23 cellular contexts compared by ENCODE assay signal in genomic region chr5:175610898-175611297, GRCh38. TPM values are rescaled to one million over a fixed set of nuclear protein-coding genes. Genes with fewer than 3 reads are reported as not detected.
A peak's percentile ranks its signal among the peaks of the same experiment; 100 is the strongest.
DNase-seq lines count a peak whose midpoint lies in the region; FAIRE-seq and TF ChIP-seq lines count a peak whose summit lies in the region.
"Had no signal": no experiment of that assay in that cellular context is flagged by ENCODE, and none has a peak within 500 bp of the region (broad histone marks: within the 10 kb centered on the region; RNA-seq: fewer than 3 reads in every experiment).

No MANE protein-coding gene starts in this region.

- H2AK5ac ChIP-seq in H1 (ENCODE audit: low read depth, low read length) = no peak overlapping the region

- POLR2A ChIA-PET in H1 (lab: Charles Lee; ENCODE audit: partially characterized antibody) = interaction anchor here (0.6 kb wide), 2 partner anchors 64 to 1019 kb away, joined by 3 read pairs; no protein-coding TSS in a partner anchor

- no peak overlapping the region for H3K23ac ChIP-seq in H1 (ENCODE audit: insufficient read length)

- no peak overlapping the region for H3K4me2 ChIP-seq in H1 (ENCODE audit: insufficient read depth in 1 of 2, low read depth in 2 of 2, low read length in 2 of 2)
- H3K4me2 ChIP-seq in neural progenitor cell = no peak overlapping the region

- no peak overlapping the region for H3K9ac ChIP-seq in H1 (replicated peaks in 1 of 4; ENCODE audit: extremely low read depth in 1 of 4, low read depth in 3 of 4, low read length in 3 of 4)
- H3K9ac ChIP-seq in neural progenitor cell = no peak overlapping the region

- no peak overlapping the region for H4K91ac ChIP-seq in H1 (replicated peaks; ENCODE audit: insufficient read length, low read length)

- H3K18ac ChIP-seq in H1 (ENCODE audit: extremely low read depth, low read length) = no peak overlapping the region

- no peak overlapping the region for H4K5ac ChIP-seq in H1 (ENCODE audit: insufficient read length, low read depth, low read length)

- H3K79me1 ChIP-seq in H1 (ENCODE audit: low read depth, low read length) = no peaks in the 10 kb centered on the region

- H3K4me3 ChIP-seq in H1 (ENCODE audit: extremely low read depth in 1 of 4, insufficient read depth in 2 of 4, low read depth in 3 of 4, low read length in 4 of 4) (no peak overlapping the region), neural progenitor cell (no peak overlapping the region), right atrium auricular region (no peak overlapping the region), Peyer's patch (no peak overlapping the region)

- no peak overlapping the region for H2BK12ac ChIP-seq in H1 (ENCODE audit: low read depth, low read length)

- no peak overlapping the region for H2BK5ac ChIP-seq in H1 (ENCODE audit: low read depth, low read length)

- H3K9me3 ChIP-seq in H1 (ENCODE audit: insufficient read depth in 2 of 2, low read depth in 1 of 2, low read length in 1 of 2) (peaks cover 6 to 7% of the 10 kb centered on the region in 2 experiments), neural progenitor cell (ENCODE audit: low read depth) (no peaks in the 10 kb centered on the region), right atrium auricular region (no peaks in the 10 kb centered on the region), Peyer's patch (no peaks in the 10 kb centered on the region)

- H3K36me3 ChIP-seq in H1 (ENCODE audit: control insufficient read depth in 2 of 4, insufficient read depth in 4 of 4, low read length in 3 of 4) (peaks cover 0 to 4% (median 2%) of the 10 kb centered on the region in 4 experiments; a peak in 1 of 8 replicates), neural progenitor cell (no peaks in the 10 kb centered on the region), right atrium auricular region (no peaks in the 10 kb centered on the region), Peyer's patch (no peaks in the 10 kb centered on the region)

- peaks cover 2% of the 10 kb centered on the region for H3K9me3 Mint-ChIP-seq in neural progenitor cell

- H3K23me2 ChIP-seq in H1 (ENCODE audit: low read depth, low read length) = no peaks in the 10 kb centered on the region

- H3K27me3 Mint-ChIP-seq in neural progenitor cell (ENCODE audit: insufficient read depth, low read depth) = peaks cover 3% of the 10 kb centered on the region

- no peak for TF ChIP-seq EP300 in H1 (IDR thresholded peaks at IDR 0.05; ENCODE audit: borderline replicate concordance in 1 of 2, low read depth in 2 of 2, low read length in 2 of 2)

- no peaks in the 10 kb centered on the region for H4K20me1 ChIP-seq in H1 (replicated peaks in 1 of 2; ENCODE audit: control insufficient read depth in 1 of 2, insufficient read depth in 2 of 2, low read length in 2 of 2)
- no peaks in the 10 kb centered on the region for H4K20me1 ChIP-seq in neural progenitor cell (ENCODE audit: low read depth)

- H2AFZ ChIP-seq in H1 (ENCODE audit: low read length) (no peak overlapping the region), neural progenitor cell (replicated peaks) (no peak overlapping the region)

- H3K36me3 Mint-ChIP-seq in neural progenitor cell = no peaks in the 10 kb centered on the region

- H3K27me3 ChIP-seq in H1 (replicated peaks in 1 of 4; ENCODE audit: control insufficient read depth in 3 of 4, extremely low read depth in 1 of 4, insufficient read depth in 3 of 4, low read length in 3 of 4) (no peaks in the 10 kb centered on the region), neural progenitor cell (no peaks in the 10 kb centered on the region), right atrium auricular region (no peaks in the 10 kb centered on the region), Peyer's patch (no peaks in the 10 kb centered on the region)

- CTCF ChIA-PET in H1 (lab: Charles Lee; ENCODE audit: partially characterized antibody) = interaction anchor here (0.6 to 3.4 kb wide), 5 partner anchors 22 to 687 kb away, joined by 3 to 17 read pairs (median 3); no protein-coding TSS in a partner anchor

- 60% methylated on average over 3 of the region's 3 CpGs; no CpG with 5 or more reads in 1 of the 2 experiments for WGBS in H1 (ENCODE audit: extremely low coverage in 1 of 2, insufficient coverage in 1 of 2, insufficient read length in 1 of 2, insufficient replicate concordance in 2 of 2, low coverage in 1 of 2, low lambda C conversion rate in 2 of 2, missing lambda C conversion rate in 1 of 2), 2 experiments

- DNase-seq in caudate nucleus (lab: John Stamatoyannopoulos, UW) (no peak), H1 (ENCODE audit: low read depth in 1 of 2, low spot score in 2 of 2) (no peak), neural progenitor cell (ENCODE audit: low spot score) (no peak), SIG-M5 (lab: John Stamatoyannopoulos, UW) (no peak), right atrium auricular region (ENCODE audit: low spot score) (no peak), HPDE6-E6E7 (ENCODE audit: extremely low spot score) (no peak), Peyer's patch (no peak)
- DNase-seq: C1 segment of cervical spinal cord; Calu3; CD4-positive, alpha-beta memory T cell; COR-L47; DMS53; DMS79 treated with DMSO at 0.1 percent for 48 hours; GF-D8; GOT3; H9; HFFc6 had no signal

- TF ChIP-seq RAD21 in H1 (IDR thresholded peaks at IDR 0.05 in 1 of 2, conservative IDR thresholded peaks at IDR 0.05 in 1 of 2; ENCODE audit: low read depth in 2 of 2, low read length in 2 of 2) = no peak

- H3K79me2 ChIP-seq in H1 (ENCODE audit: control insufficient read depth in 1 of 2, insufficient read depth in 2 of 2, low read length in 2 of 2) (no peaks in the 10 kb centered on the region), neural progenitor cell (ENCODE audit: low read depth) (no peaks in the 10 kb centered on the region)

- no peak overlapping the region for H4K8ac ChIP-seq in H1 (ENCODE audit: extremely low read depth, insufficient read depth, low read length)

- no peak overlapping the region for H3K56ac ChIP-seq in H1 (replicated peaks; ENCODE audit: insufficient read length, low read depth, low read length)

- TF ChIP-seq CTCF in H1 (IDR thresholded peaks at IDR 0.05; ENCODE audit: control extremely low read depth in 1 of 3, insufficient read depth in 1 of 3, low read depth in 1 of 3, low read length in 3 of 3) (no peak), neural progenitor cell (IDR thresholded peaks at IDR 0.05) (no peak), right atrium auricular region (IDR thresholded peaks at IDR 0.05) (no peak), Peyer's patch (IDR thresholded peaks at IDR 0.05) (no peak)

- H3K14ac ChIP-seq in H1 (ENCODE audit: insufficient read length) = no peak overlapping the region

- H3F3A ChIP-seq in neural progenitor cell (ENCODE audit: low read depth) = no peaks in the 10 kb centered on the region

- H3K4ac ChIP-seq in H1 (replicated peaks; ENCODE audit: insufficient read length, low read depth, low read length) = no peak overlapping the region

- TF ChIP-seq POLR2A in H1 (IDR thresholded peaks at IDR 0.05; ENCODE audit: control extremely low read depth in 1 of 2, low read depth in 2 of 2, low read length in 2 of 2) (no peak), Peyer's patch (IDR thresholded peaks at IDR 0.05) (no peak)

- H3K27ac ChIP-seq in angular gyrus (ENCODE audit: low read depth, low read length) = peak overlapping the region; percentile 62
- peak overlapping the region; percentile 63 for H3K27ac ChIP-seq in caudate nucleus (ENCODE audit: low read depth, low read length)
- H3K27ac ChIP-seq in H1 (ENCODE audit: low read depth, low read length) = no peak overlapping the region
- no peak overlapping the region for H3K27ac ChIP-seq in neural progenitor cell
- H3K27ac ChIP-seq in right atrium auricular region = no peak overlapping the region
- H3K27ac ChIP-seq in Peyer's patch = no peak overlapping the region

- no peak overlapping the region for H2BK120ac ChIP-seq in H1 (replicated peaks; ENCODE audit: low read depth, low read length)

- H3K27ac Mint-ChIP-seq in neural progenitor cell = no peak overlapping the region
- H3K27ac Mint-ChIP-seq: HFFc6 had no signal

- H3K4me3 Mint-ChIP-seq in neural progenitor cell = peak overlapping the region; percentile 18
- H3K4me3 Mint-ChIP-seq: CD4-positive, alpha-beta memory T cell; H9; HFFc6 had no signal

- H3K4me1 ChIP-seq in H1 (replicated peaks in 1 of 4; ENCODE audit: control insufficient read depth in 3 of 4, insufficient read depth in 4 of 4, low read length in 3 of 4) (no peaks in the 10 kb centered on the region), neural progenitor cell (no peaks in the 10 kb centered on the region), right atrium auricular region (no peaks in the 10 kb centered on the region), Peyer's patch (no peaks in the 10 kb centered on the region)

- FAIRE-seq in H1 (lab: Jason Lieb, UNC) = no peak
- FAIRE-seq: GM12891, GM18507 had no signal

- no peaks in the 10 kb centered on the region for H3K4me1 Mint-ChIP-seq in neural progenitor cell

- H2BK15ac ChIP-seq in H1 (ENCODE audit: low read length) = no peak overlapping the region

- H2BK20ac ChIP-seq in H1 (ENCODE audit: low read length) = no peak overlapping the region

TF ChIP-seq in H1, 55 proteins besides CTCF, POLR2A, EP300 and RAD21:
- TF ChIP-seq BACH1 (IDR thresholded peaks at IDR 0.05; ENCODE audit: low read length) = no peak
- TF ChIP-seq KDM1A (IDR thresholded peaks at IDR 0.05; ENCODE audit: borderline replicate concordance, low read length) = peak; percentile 63; the same call in 1 of the 2 replicates
- no peak for TF ChIP-seq RXRA (IDR thresholded peaks at IDR 0.05; ENCODE audit: insufficient read depth, low read depth, low read length)
- TF ChIP-seq BRCA1 (IDR thresholded peaks at IDR 0.05; ENCODE audit: low read depth, low read length) = no peak

RNA-seq across cellular contexts. Expression of gene HRH2, which starts 47.0 kb away (rescaled TPM):
- 8.1 and 9.3 TPM in 2 replicates for total RNA-seq in H1 (2021; fragmentation: NEBNext Ultra II Directional; extraction: Animal tissue kit (Norgen Biotek cat#: 25700))
- polyA plus RNA-seq in H1 (2011; rRNA removed) = 7.8 and 10.2 TPM in 2 replicates
- polyA plus RNA-seq in H1 (2011; cell fraction: cytosol; rRNA removed) = 4.0 TPM
- polyA plus RNA-seq in H1 (2011; cell fraction: nucleus; rRNA removed) = 10.3 TPM
- 6.5 to 7.4 TPM (median 7.2 TPM) in 4 replicates for polyA plus RNA-seq in H1 (2012, experiment 1 of 2)
- polyA plus RNA-seq in H1 (2012, experiment 2 of 2) = 5.5 TPM
- polyA plus RNA-seq in H1 (2013, experiment 1 of 2) = 9.8 TPM
- 9.8 TPM for polyA plus RNA-seq in H1 (2013, experiment 2 of 2)
- 16.1 and 21.8 TPM in 2 replicates for polyA minus RNA-seq in H1 (2011; rRNA and poly(A)+ RNA removed)
- 5.1 TPM for polyA minus RNA-seq in H1 (2011; cell fraction: cytosol; rRNA and poly(A)+ RNA removed)
- 12.5 TPM for polyA minus RNA-seq in H1 (2011; cell fraction: nucleus; rRNA and poly(A)+ RNA removed)
- total RNA-seq in neural progenitor cell (ENCODE audit: low replicate concordance) (0.19 TPM in 1 of 2 replicates, not detected in the other), right atrium auricular region (10 to 100 TPM in 1 of 2 donors, 1 to 10 TPM in 1; 8.0 to 18.9 TPM), Peyer's patch (1 to 10 TPM in 3 of 4 donors, under 1 TPM in 1; 0.83 to 8.6 (median 2.2) TPM)
- total RNA-seq: A673, Calu3, G401, HFFc6 had no signal
- polyA plus RNA-seq: BJ had no signal

Comparison
In these comparisons a context has a peak if more than half of its experiments do, and no peak if none do; other contexts are left out.
1. H3K27ac ChIP-seq: peak in angular gyrus (single experiment) and caudate nucleus (single experiment); none in H1 (single experiment), neural progenitor cell (single experiment), right atrium auricular region (0 of 2) and Peyer's patch (0 of 4).